Comparison of ENCODE assay signal across 8 cellular contexts in genomic region chr12:54217309-54217661, GRCh38. TPM values are rescaled to one million over a fixed set of nuclear protein-coding genes. Genes with fewer than 3 reads are reported as not detected.
DNase-seq lines count a peak whose midpoint lies in the region; ATAC-seq, FAIRE-seq and TF ChIP-seq lines count a peak whose summit lies in the region.

No MANE protein-coding gene starts in this region.

- no peak for TF ChIP-seq POLR2A in endothelial cell of umbilical vein (IDR thresholded peaks at IDR 0.05; ENCODE audit: low read depth, low read length)
- TF ChIP-seq POLR2A in thyroid gland (IDR thresholded peaks at IDR 0.05): no peak

- WGBS in psoas muscle, 3 donors: 0 to 2% (median 2%) methylated on average over 11 of the region's 11 CpGs
- 2 to 4% methylated on average over 11 of the region's 11 CpGs for WGBS in thyroid gland, 2 donors

- H3K4me2 ChIP-seq in DOHH2 (ENCODE audit: low read length) (peak overlapping the region; percentile 95), PC-3 (ENCODE audit: low read length) (peak overlapping the region; percentile 95), endothelial cell of umbilical vein (ENCODE audit: insufficient read depth, low read length) (peak overlapping the region; percentile 54)

- H3F3A ChIP-seq in DOHH2 (ENCODE audit: control insufficient read depth, insufficient read depth): peaks cover 26% of the 10 kb centered on the region
- H3F3A ChIP-seq in PC-3 (ENCODE audit: low read length, unreplicated experiment): no peaks in the 10 kb centered on the region

- H3K9me3 ChIP-seq in DOHH2 (ENCODE audit: control insufficient read depth, insufficient read depth, low read length): no peaks in the 10 kb centered on the region
- H3K9me3 ChIP-seq in PC-3 (ENCODE audit: low read length): no peaks in the 10 kb centered on the region
- no peaks in the 10 kb centered on the region for H3K9me3 ChIP-seq in endothelial cell of umbilical vein (replicated peaks; ENCODE audit: control insufficient read depth, insufficient read depth, low read length)
- H3K9me3 ChIP-seq in psoas muscle: no peaks in the 10 kb centered on the region
- H3K9me3 ChIP-seq in thyroid gland: no peaks in the 10 kb centered on the region

- CTCF ChIA-PET in PC-3 (lab: Charles Lee) (interaction anchor here (1.0 to 1.4 kb wide), 3 partner anchors 16 to 218 kb away, joined by 3 to 5 read pairs (median 4); partner anchors contain the start of gene HOXC5), endothelial cell of umbilical vein (lab: Charles Lee) (interaction anchor here (1.0 to 3.3 kb wide), 6 partner anchors 11 to 233 kb away, joined by 3 to 31 read pairs (median 6); partner anchors contain the start of gene HOXC10)

- H3K27ac ChIP-seq in DOHH2 (ENCODE audit: low read depth, low read length) (peak overlapping the region; percentile 92), PC-3 (ENCODE audit: low read length) (no peak overlapping the region), endothelial cell of umbilical vein (ENCODE audit: insufficient read depth, low read depth, low read length) (no peak overlapping the region), psoas muscle (no peak overlapping the region), thyroid gland (no peak overlapping the region)

- DNase-seq in PC-3: no peak
- DNase-seq in endothelial cell of umbilical vein (ENCODE audit: low read depth, low spot score): no peak
- DNase-seq in psoas muscle: no peak
- no peak for DNase-seq in thyroid gland
- DNase-seq in globus pallidus (ENCODE audit: low spot score): no peak
- DNase-seq in iPS-NIHi11 (ENCODE audit: low spot score): no peak

- ATAC-seq in PC-3 (no peak), psoas muscle (no peak), GM21515 (IDR thresholded peaks at IDR 0.05; ENCODE audit: unreplicated experiment) (no peak)

- peak overlapping the region; percentile 57 for H3K9ac ChIP-seq in PC-3 (ENCODE audit: low read length)
- peak overlapping the region; percentile 33 for H3K9ac ChIP-seq in endothelial cell of umbilical vein (replicated peaks; ENCODE audit: extremely low read depth, insufficient read depth, low read length)

- peak overlapping the region; percentile 79 for H3K4me3 ChIP-seq in DOHH2 (ENCODE audit: low read length)
- H3K4me3 ChIP-seq in PC-3 (ENCODE audit: low read length): peak overlapping the region; percentile 67
- H3K4me3 ChIP-seq in endothelial cell of umbilical vein (replicated peaks in 1 of 3; ENCODE audit: insufficient read depth in 1 of 3, low read depth in 1 of 3, low read length in 3 of 3): peak overlapping the region; percentile 16 to 43 (median 30)
- H3K4me3 ChIP-seq in psoas muscle: peak overlapping the region; percentile 55
- H3K4me3 ChIP-seq in thyroid gland (replicated peaks in 1 of 3): no peak overlapping the region

- BruUV-seq in PC-3 (replicated peaks; lab: Mats Ljungman, UMichigan): no TSS peak
- BruUV-seq in endothelial cell of umbilical vein (replicated peaks; lab: Mats Ljungman, UMichigan): no TSS peak

- no peaks in the 10 kb centered on the region for H3K27me3 ChIP-seq in DOHH2 (ENCODE audit: control insufficient read depth, low read length)
- no peaks in the 10 kb centered on the region for H3K27me3 ChIP-seq in PC-3 (ENCODE audit: low read length)
- peaks cover 4 to 7% of the 10 kb centered on the region in 2 experiments for H3K27me3 ChIP-seq in endothelial cell of umbilical vein (ENCODE audit: control insufficient read depth in 2 of 2, insufficient read depth in 2 of 2, low read length in 2 of 2)
- peaks cover 0 to 5% (median 0%) of the 10 kb centered on the region in 3 donors for H3K27me3 ChIP-seq in psoas muscle (ENCODE audit: insufficient read depth in 3 of 3, low read length in 2 of 3)
- peaks cover 15% of the 10 kb centered on the region for H3K27me3 ChIP-seq in thyroid gland

- no peak for FAIRE-seq in endothelial cell of umbilical vein (lab: Jason Lieb, UNC)

- dilution Hi-C loops in endothelial cell of umbilical vein (cut with MboI; ENCODE audit: extremely low pct_ligation_motif_present, low sequenced_read_pairs): no loop called here

- H2AFZ ChIP-seq in PC-3 (ENCODE audit: low read length) (peak overlapping the region; percentile 92), endothelial cell of umbilical vein (ENCODE audit: low read depth, low read length) (peak overlapping the region; percentile 99)

- H3K79me2 ChIP-seq in DOHH2 (ENCODE audit: control insufficient read depth, low read length) (no peaks in the 10 kb centered on the region), PC-3 (ENCODE audit: low read length) (no peaks in the 10 kb centered on the region), endothelial cell of umbilical vein (ENCODE audit: control insufficient read depth, insufficient read depth, low read length) (no peaks in the 10 kb centered on the region)

- H3K9me2 ChIP-seq in DOHH2 (replicated peaks; ENCODE audit: control insufficient read depth, low read length) (no peaks in the 10 kb centered on the region), PC-3 (replicated peaks; ENCODE audit: low read length) (no peaks in the 10 kb centered on the region)

- intact Hi-C loops in PC-3 (cut with micrococcal nuclease): no loop called here
- intact Hi-C loops in endothelial cell of umbilical vein (cut with micrococcal nuclease): no loop called here
- intact Hi-C loops in psoas muscle (cut with DNase I): loop anchor here in 1 of 2 donors (10.0 kb wide), 1 partner anchor 512 kb away; no protein-coding TSS in a partner anchor
- intact Hi-C loops in thyroid gland (cut with DNase I): loop anchor here (5.0 kb wide), 1 partner anchor 145 kb away; the partner anchor contains the start of gene GPR84

- no peaks in the 10 kb centered on the region for H3K9me1 ChIP-seq in endothelial cell of umbilical vein (replicated peaks; ENCODE audit: control insufficient read depth, extremely low read depth, insufficient read depth, low read length)

- TF ChIP-seq CTCF in DOHH2 (IDR thresholded peaks at IDR 0.05; ENCODE audit: low read depth, low read length, poor library complexity, severe bottlenecking): no peak
- peak; percentile 5; the same call in 1 of the 2 replicates for TF ChIP-seq CTCF in PC-3 (conservative IDR thresholded peaks at IDR 0.05; ENCODE audit: low read depth, low read length)
- TF ChIP-seq CTCF in endothelial cell of umbilical vein (IDR thresholded peaks at IDR 0.05; ENCODE audit: extremely low read depth in 1 of 2, insufficient read depth in 1 of 2, low read depth in 1 of 2, low read length in 2 of 2): no peak
- no peak for TF ChIP-seq CTCF in psoas muscle (IDR thresholded peaks at IDR 0.05)
- TF ChIP-seq CTCF in thyroid gland (IDR thresholded peaks at IDR 0.05): no peak

- no peaks in the 10 kb centered on the region for H4K20me1 ChIP-seq in DOHH2 (ENCODE audit: control insufficient read depth, insufficient read depth, low read depth, low read length)
- no peaks in the 10 kb centered on the region for H4K20me1 ChIP-seq in PC-3 (ENCODE audit: low read length)
- H4K20me1 ChIP-seq in endothelial cell of umbilical vein (replicated peaks; ENCODE audit: control insufficient read depth, extremely low read depth, insufficient read depth, low read length): no peaks in the 10 kb centered on the region

- POLR2A ChIA-PET in PC-3 (lab: Charles Lee; ENCODE audit: unreplicated experiment): no interaction called here
- POLR2A ChIA-PET in endothelial cell of umbilical vein (lab: Charles Lee): no interaction called here

- H3K36me3 ChIP-seq in DOHH2 (ENCODE audit: control insufficient read depth, low read length) (no peaks in the 10 kb centered on the region), PC-3 (ENCODE audit: low read depth, low read length) (no peaks in the 10 kb centered on the region; the same call in 1 of the 2 replicates), endothelial cell of umbilical vein (ENCODE audit: control insufficient read depth in 2 of 2, extremely low read depth in 1 of 2, insufficient read depth in 2 of 2, low read length in 2 of 2) (no peaks in the 10 kb centered on the region), psoas muscle (ENCODE audit: insufficient read depth in 1 of 2, low read depth in 1 of 2) (no peaks in the 10 kb centered on the region), thyroid gland (no peaks in the 10 kb centered on the region)

- H3K4me1 ChIP-seq in DOHH2 (ENCODE audit: control insufficient read depth, low read length) (peaks cover 63% of the 10 kb centered on the region), PC-3 (ENCODE audit: insufficient read depth, low read length) (peaks cover 11% of the 10 kb centered on the region), endothelial cell of umbilical vein (ENCODE audit: control insufficient read depth, extremely low read depth, insufficient read depth, low read length) (peaks cover 14% of the 10 kb centered on the region), psoas muscle (peaks cover 11% of the 10 kb centered on the region), thyroid gland (peaks cover 12 to 30% of the 10 kb centered on the region in 2 donors)

TF ChIP-seq in endothelial cell of umbilical vein, 7 proteins besides CTCF, POLR2A, EP300 and RAD21:
- TF ChIP-seq EZH2 (IDR thresholded peaks at IDR 0.05; ENCODE audit: borderline replicate concordance, low read depth, low read length, severe bottlenecking) (no peak), MAX (IDR thresholded peaks at IDR 0.05; ENCODE audit: insufficient read depth, insufficient read length) (no peak), MYC (IDR thresholded peaks at IDR 0.05; ENCODE audit: low read depth, low read length) (no peak), FOS (IDR thresholded peaks at IDR 0.05; ENCODE audit: borderline replicate concordance, insufficient read depth, low read length) (no peak), POLR2AphosphoS5 (IDR thresholded peaks at IDR 0.05; ENCODE audit: insufficient read depth, low read depth, low read length) (no peak), GATA2 (IDR thresholded peaks at IDR 0.05; ENCODE audit: insufficient read depth, insufficient read length, low read depth, low read length) (no peak), JUN (IDR thresholded peaks at IDR 0.05; ENCODE audit: borderline replicate concordance, insufficient read depth, insufficient read length, low read depth) (no peak)
TF ChIP-seq in endothelial cell of umbilical vein: peak in this region for 0.

RNA-seq across cellular contexts. Expression of gene SMUG1, which starts 28.5 kb away (rescaled TPM):
- total RNA-seq in PC-3 (2014; rRNA removed): 69.8 and 93.5 TPM in 2 replicates
- total RNA-seq in endothelial cell of umbilical vein: 17.5 and 17.8 TPM in 2 replicates
- polyA plus RNA-seq in endothelial cell of umbilical vein: 36.4 and 41.6 TPM in 2 replicates
- 27.2 and 34.6 TPM in 2 replicates for polyA plus RNA-seq in endothelial cell of umbilical vein (2011; cell fraction: cytosol; rRNA removed)
- polyA plus RNA-seq in endothelial cell of umbilical vein (2011; cell fraction: nucleus; rRNA removed): 13.7 and 21.1 TPM in 2 replicates
- 25.5 and 27.6 TPM in 2 replicates for polyA plus RNA-seq in endothelial cell of umbilical vein (2012)
- polyA minus RNA-seq in endothelial cell of umbilical vein: 17.1 and 17.2 TPM in 2 replicates
- 21.1 TPM for polyA minus RNA-seq in endothelial cell of umbilical vein (2011; cell fraction: cytosol; rRNA and poly(A)+ RNA removed)
- polyA minus RNA-seq in endothelial cell of umbilical vein (2011; cell fraction: nucleus; rRNA and poly(A)+ RNA removed): 8.3 and 11.8 TPM in 2 replicates
- total RNA-seq in psoas muscle: 10 to 100 TPM; 16.4 to 25.7 (median 19.7) TPM
- polyA plus RNA-seq in psoas muscle: 10 to 100 TPM; 28.2 to 49.2 (median 36.5) TPM
- total RNA-seq in thyroid gland: 10 to 100 TPM; 33.6 to 44.2 (median 39.7) TPM

Comparison
In these comparisons a context has a peak if more than half of its experiments do, and no peak if none do; other contexts are left out.
1. H3K4me3 ChIP-seq: peak in DOHH2 (single experiment), PC-3 (single experiment), endothelial cell of umbilical vein (3 of 3) and psoas muscle (single experiment); none in thyroid gland (0 of 3).
2. Peak in every context shown above with its lines, with median percentiles within 50 percentile points of each other: H3K4me2 ChIP-seq.